26 cellular contexts compared by ENCODE assay signal in genomic region chr17:78802008-78802407, GRCh38. TPM values are rescaled to one million over a fixed set of nuclear protein-coding genes. Genes with fewer than 3 reads are reported as not detected.
DNase-seq lines count a peak whose midpoint lies in the region; ATAC-seq, FAIRE-seq and TF ChIP-seq lines count a peak whose summit lies in the region.
"Had no signal": no experiment of that assay in that cellular context is flagged by ENCODE, and none has a peak within 500 bp of the region (broad histone marks: within the 10 kb centered on the region; RNA-seq: fewer than 3 reads in every experiment).

No MANE protein-coding gene starts in this region.

- peaks cover 76% of the 10 kb centered on the region for H3K4me1 Mint-ChIP-seq in activated CD4-positive, alpha-beta T cell treated with anti-CD3 and anti-CD28 coated beads, Interleukin-2, amount 10 ng/mL, durations not matched to agents 7 days and 5 days
- peaks cover 80% of the 10 kb centered on the region for H3K4me1 Mint-ChIP-seq in activated CD4-positive, alpha-beta memory T cell treated with anti-CD3 and anti-CD28 coated beads, Interleukin-2, amount 10 ng/mL, durations not matched to agents 7 days and 5 days

- POLR2A ChIA-PET in activated CD4-positive, alpha-beta T cell treated with anti-CD3 and anti-CD28 coated beads, Interleukin-2, amount 10 ng/mL, durations not matched to agents 7 days and 5 days (lab: Charles Lee), result no interaction called here
- POLR2A ChIA-PET in activated CD4-positive, alpha-beta memory T cell treated with anti-CD3 and anti-CD28 coated beads, Interleukin-2, amount 10 ng/mL, durations not matched to agents 7 days and 5 days (lab: Charles Lee), result interaction anchor here (0.9 to 4.6 kb wide), 4 partner anchors 12 to 39 kb away, joined by 3 to 20 read pairs (median 4); partner anchors contain the start of gene USP36

- intact Hi-C loops in kidney (cut with DNase I) (no loop called here), thyroid gland (cut with DNase I) (no loop called here)

- no peaks in the 10 kb centered on the region for H3K27me3 Mint-ChIP-seq in activated CD4-positive, alpha-beta T cell treated with anti-CD3 and anti-CD28 coated beads, Interleukin-2, amount 10 ng/mL, durations not matched to agents 7 days and 5 days
- H3K27me3 Mint-ChIP-seq in activated CD4-positive, alpha-beta memory T cell treated with anti-CD3 and anti-CD28 coated beads, Interleukin-2, amount 10 ng/mL, durations not matched to agents 7 days and 5 days, result no peaks in the 10 kb centered on the region
- H3K27me3 Mint-ChIP-seq: CD8-positive, alpha-beta memory T cell had no signal

- no peaks in the 10 kb centered on the region for H3K27me3 ChIP-seq in BLaER1
- no peaks in the 10 kb centered on the region for H3K27me3 ChIP-seq in thyroid gland

- WGBS in thyroid gland, 2 donors, result 88 to 90% methylated on average over 16 to 28 of the region's 30 CpGs

- H3K36me3 Mint-ChIP-seq in activated CD4-positive, alpha-beta T cell treated with anti-CD3 and anti-CD28 coated beads, Interleukin-2, amount 10 ng/mL, durations not matched to agents 7 days and 5 days (ENCODE audit: low read depth), result peaks cover 80% of the 10 kb centered on the region
- H3K36me3 Mint-ChIP-seq in activated CD4-positive, alpha-beta memory T cell treated with anti-CD3 and anti-CD28 coated beads, Interleukin-2, amount 10 ng/mL, durations not matched to agents 7 days and 5 days (ENCODE audit: low read depth), result peaks cover 81% of the 10 kb centered on the region

- H3K4me3 ChIP-seq in BLaER1 (no peak overlapping the region), kidney (ENCODE audit: low read length in 2 of 2) (no peak overlapping the region), thyroid gland (replicated peaks in 1 of 3) (no peak overlapping the region)
- H3K4me3 ChIP-seq: PC-9 had no signal

- H3K36me3 ChIP-seq in BLaER1 (peaks cover 77% of the 10 kb centered on the region), kidney (ENCODE audit: control insufficient read depth in 1 of 2, insufficient read depth in 2 of 2, low read length in 2 of 2) (peaks cover 37 to 43% of the 10 kb centered on the region in 2 donors), thyroid gland (peaks cover 56 to 68% of the 10 kb centered on the region in 2 donors)

- H3K27ac Mint-ChIP-seq in activated CD4-positive, alpha-beta T cell treated with anti-CD3 and anti-CD28 coated beads, Interleukin-2, amount 10 ng/mL, durations not matched to agents 7 days and 5 days, result peak overlapping the region; percentile 55
- H3K27ac Mint-ChIP-seq in activated CD4-positive, alpha-beta memory T cell treated with anti-CD3 and anti-CD28 coated beads, Interleukin-2, amount 10 ng/mL, durations not matched to agents 7 days and 5 days, result no peak overlapping the region

- H3K4me3 Mint-ChIP-seq in activated CD4-positive, alpha-beta T cell treated with anti-CD3 and anti-CD28 coated beads, Interleukin-2, amount 10 ng/mL, durations not matched to agents 7 days and 5 days, result no peak overlapping the region
- H3K4me3 Mint-ChIP-seq in activated CD4-positive, alpha-beta memory T cell treated with anti-CD3 and anti-CD28 coated beads, Interleukin-2, amount 10 ng/mL, durations not matched to agents 7 days and 5 days, result peak overlapping the region; percentile 83

- H3K9ac ChIP-seq in BLaER1 (peak overlapping the region; percentile 6; the same call in 1 of the 2 replicates), kidney (ENCODE audit: low read length in 2 of 2) (no peak overlapping the region)

- no peak for TF ChIP-seq POLR2A in thyroid gland (IDR thresholded peaks at IDR 0.05)

- FAIRE-seq in kidney (lab: Jason Lieb, UNC), result no peak
- FAIRE-seq: H54 had no signal

- H3K9me3 Mint-ChIP-seq in activated CD4-positive, alpha-beta T cell treated with anti-CD3 and anti-CD28 coated beads, Interleukin-2, amount 10 ng/mL, durations not matched to agents 7 days and 5 days, result no peaks in the 10 kb centered on the region
- H3K9me3 Mint-ChIP-seq in activated CD4-positive, alpha-beta memory T cell treated with anti-CD3 and anti-CD28 coated beads, Interleukin-2, amount 10 ng/mL, durations not matched to agents 7 days and 5 days, result no peaks in the 10 kb centered on the region
- H3K9me3 Mint-ChIP-seq: CD8-positive, alpha-beta memory T cell had no signal

- peaks cover 99% of the 10 kb centered on the region for H4K20me1 ChIP-seq in BLaER1

- TF ChIP-seq CTCF in kidney (IDR thresholded peaks at IDR 0.05; ENCODE audit: borderline replicate concordance, extremely low read depth, insufficient read depth) (no peak), thyroid gland (IDR thresholded peaks at IDR 0.05) (no peak)

- peak overlapping the region; percentile 86 for H3K4me2 ChIP-seq in BLaER1
- H3K4me2 ChIP-seq: PC-9 had no signal

- ATAC-seq in GM18861 (IDR thresholded peaks at IDR 0.05; ENCODE audit: unreplicated experiment), result no peak

- no peak overlapping the region for H3K27ac ChIP-seq in BLaER1
- H3K27ac ChIP-seq in kidney (ENCODE audit: low read depth in 2 of 2, low read length in 2 of 2), result no peak overlapping the region
- H3K27ac ChIP-seq in thyroid gland, result no peak overlapping the region
- H3K27ac ChIP-seq: 22Rv1, PC-9 had no signal

- no peak for DNase-seq in activated CD4-positive, alpha-beta T cell treated with anti-CD3 and anti-CD28 coated beads, Interleukin-2, amount 10 ng/mL, durations not matched to agents 7 days and 5 days
- no peak for DNase-seq in activated CD4-positive, alpha-beta T cell treated with anti-CD3 and anti-CD28 coated beads for 1 hour
- DNase-seq in activated CD4-positive, alpha-beta memory T cell treated with anti-CD3 and anti-CD28 coated beads, Interleukin-2, amount 10 ng/mL, durations not matched to agents 7 days and 5 days, result no peak
- DNase-seq in kidney (peak; percentile 59), NCI-H446 treated with DMSO at 0.1 percent for 48 hours (lab: John Stamatoyannopoulos, UW) (no peak), thyroid gland (no peak)
- DNase-seq: ACHN; C1 segment of cervical spinal cord; Calu3; CD8-positive, alpha-beta memory T cell; DMS53; GDM1; IMR-90; NCI-H1105; NCI-H146; NCI-H2029; NCI-H2227 treated with DMSO at 0.1 percent for 48 hours; NCI-H510A treated with DMSO at 0.1 percent for 48 hours; NCI-H748 treated with DMSO at 0.1 percent for 48 hours; PC-9; RPMI8226; SHP77 treated with DMSO at 0.1 percent for 48 hours had no signal

- H3K9me3 ChIP-seq in BLaER1, result no peaks in the 10 kb centered on the region
- no peaks in the 10 kb centered on the region for H3K9me3 ChIP-seq in kidney (ENCODE audit: control insufficient read depth in 1 of 2, low read length in 2 of 2)
- no peaks in the 10 kb centered on the region for H3K9me3 ChIP-seq in thyroid gland

- peaks cover 93% of the 10 kb centered on the region for H3K4me1 ChIP-seq in BLaER1
- H3K4me1 ChIP-seq in kidney (ENCODE audit: control insufficient read depth in 1 of 2, insufficient read depth in 1 of 2, low read depth in 1 of 2, low read length in 2 of 2), result no peaks in the 10 kb centered on the region
- H3K4me1 ChIP-seq in thyroid gland, result no peaks in the 10 kb centered on the region

- CTCF ChIA-PET in activated CD4-positive, alpha-beta T cell treated with anti-CD3 and anti-CD28 coated beads, Interleukin-2, amount 10 ng/mL, durations not matched to agents 7 days and 5 days (lab: Charles Lee), result interaction anchor here (0.6 to 1.9 kb wide), 3 partner anchors 13 to 33 kb away, joined by 3 to 7 read pairs (median 5); no protein-coding TSS in a partner anchor
- CTCF ChIA-PET in activated CD4-positive, alpha-beta memory T cell treated with anti-CD3 and anti-CD28 coated beads, Interleukin-2, amount 10 ng/mL, durations not matched to agents 7 days and 5 days (lab: Charles Lee), result no interaction called here

RNA-seq across cellular contexts. Expression of gene CYTH1, which starts 19.9 kb away (rescaled TPM):
- total RNA-seq in activated CD4-positive, alpha-beta T cell treated with anti-CD3 and anti-CD28 coated beads, Interleukin-2, amount 10 ng/mL, durations not matched to agents 7 days and 5 days, result 100 to 1,000 TPM; 244 to 251 TPM
- 100 to 1,000 TPM; 288 to 309 TPM for total RNA-seq in activated CD4-positive, alpha-beta memory T cell treated with anti-CD3 and anti-CD28 coated beads, Interleukin-2, amount 10 ng/mL, durations not matched to agents 7 days and 5 days
- total RNA-seq in kidney (59.7 TPM), thyroid gland (10 to 100 TPM; 69.0 to 94.5 (median 75.7) TPM)
- polyA plus RNA-seq in kidney (ENCODE audit: insufficient read depth, low read depth, low replicate concordance), result 25.3 TPM

RNA-seq across cellular contexts. Expression of gene USP36, which starts 38.6 kb away (rescaled TPM):
- 10 to 100 TPM; 79.0 to 92.9 TPM for total RNA-seq in activated CD4-positive, alpha-beta T cell treated with anti-CD3 and anti-CD28 coated beads, Interleukin-2, amount 10 ng/mL, durations not matched to agents 7 days and 5 days
- total RNA-seq in activated CD4-positive, alpha-beta memory T cell treated with anti-CD3 and anti-CD28 coated beads, Interleukin-2, amount 10 ng/mL, durations not matched to agents 7 days and 5 days, result 10 to 100 TPM; 95.4 to 96.8 TPM
- total RNA-seq in kidney (66.2 TPM), thyroid gland (10 to 100 TPM; 33.9 to 61.5 (median 46.6) TPM)
- polyA plus RNA-seq in kidney (ENCODE audit: insufficient read depth, low read depth, low replicate concordance), result 17.0 TPM
